In genomic region chr3:153161138-153161713, GRCh38 we compare ENCODE assay signal across 8 cellular contexts. TPM values are rescaled to one million over a fixed set of nuclear protein-coding genes. Genes with fewer than 3 reads are reported as not detected.
DNase-seq lines count a peak whose midpoint lies in the region; ATAC-seq, FAIRE-seq and TF ChIP-seq lines count a peak whose summit lies in the region.

No MANE protein-coding gene starts in this region.

- H3K27me3 ChIP-seq in MM.1S (replicated peaks; ENCODE audit: insufficient read depth, low read length) (no peaks in the 10 kb centered on the region), SK-N-SH (ENCODE audit: insufficient read depth) (no peaks in the 10 kb centered on the region), testis (no peaks in the 10 kb centered on the region)

- H3F3A ChIP-seq in MM.1S (ENCODE audit: insufficient read depth, low read length) (peaks cover 18% of the 10 kb centered on the region), SK-N-SH (replicated peaks; ENCODE audit: insufficient read depth) (peaks cover 23% of the 10 kb centered on the region)

- no peak for TF ChIP-seq RAD21 in SK-N-SH (IDR thresholded peaks at IDR 0.05; ENCODE audit: low read length)

- H4K20me1 ChIP-seq in MM.1S (ENCODE audit: insufficient read depth, low read length) = peaks cover 10% of the 10 kb centered on the region
- H4K20me1 ChIP-seq in SK-N-SH (ENCODE audit: insufficient read depth) = peaks cover 35% of the 10 kb centered on the region

- intact Hi-C loops in testis (cut with DNase I; ENCODE audit: low total_unique reads) = no loop called here

- POLR2A ChIA-PET in SK-N-SH (lab: Yijun Ruan, JAX) = interaction anchor here (0.6 kb wide), 1 partner anchor 34 kb away, joined by 3 read pairs; no protein-coding TSS in a partner anchor

- peak; percentile 98 for FAIRE-seq in G401.6 (lab: Jason Lieb, UNC)

- CTCF ChIA-PET in SK-N-SH (lab: Yijun Ruan, JAX) = interaction anchor here (1.0 kb wide), 1 partner anchor 118 kb away, joined by 3 read pairs; no protein-coding TSS in a partner anchor

- H3K27ac ChIP-seq in MM.1S (ENCODE audit: low read length) = peak overlapping the region; percentile 98
- H3K27ac ChIP-seq in SK-N-SH (ENCODE audit: low read depth in 2 of 2, low read length in 1 of 2) = peak overlapping the region; percentile 94 to 96
- H3K27ac ChIP-seq in testis = peak overlapping the region; percentile 79 to 94

- peak overlapping the region; percentile 95 to 97 for H3K27ac Mint-ChIP-seq in activated naive CD4-positive, alpha-beta T cell treated with anti-CD3 and anti-CD28 coated beads, Interleukin-2, amount 50 U/mL, for 72 hours

- no peak for TF ChIP-seq POLR2A in testis (IDR thresholded peaks at IDR 0.05)

- peak overlapping the region; percentile 88 for H3K4me2 ChIP-seq in MM.1S (ENCODE audit: low read depth, low read length)
- peak overlapping the region; percentile 93 for H3K4me2 ChIP-seq in SK-N-SH

- H3K36me3 ChIP-seq in MM.1S (replicated peaks; ENCODE audit: insufficient read depth, low read length) (no peaks in the 10 kb centered on the region), SK-N-SH (replicated peaks in 1 of 2; ENCODE audit: control insufficient read depth in 1 of 2, insufficient read depth in 2 of 2, low read length in 1 of 2) (peaks cover 6 to 23% of the 10 kb centered on the region in 2 experiments), testis (ENCODE audit: low read depth, missing control alignments) (no peaks in the 10 kb centered on the region)

- H3K9ac ChIP-seq in MM.1S (ENCODE audit: low read length) (peak overlapping the region; percentile 92), SK-N-SH (peak overlapping the region; percentile 90)

- H3K79me2 ChIP-seq in MM.1S (ENCODE audit: low read length) = peaks cover 42% of the 10 kb centered on the region
- H3K79me2 ChIP-seq in SK-N-SH (ENCODE audit: insufficient read depth) = peaks cover 42% of the 10 kb centered on the region

- H3K36me3 Mint-ChIP-seq in activated naive CD4-positive, alpha-beta T cell treated with anti-CD3 and anti-CD28 coated beads, Interleukin-2, amount 50 U/mL, for 72 hours = peaks cover 16 to 22% of the 10 kb centered on the region in 2 donors

- peak in 1 of 2 experiments; percentile 39; a peak in 1 of 4 replicates for TF ChIP-seq EP300 in SK-N-SH (IDR thresholded peaks at IDR 0.05; ENCODE audit: borderline replicate concordance in 1 of 2, low read depth in 1 of 2, low read length in 1 of 2)

- under 1% methylated on average over 27 of the region's 27 CpGs for WGBS in SK-N-SH (ENCODE audit: low lambda C conversion rate)
- WGBS in testis, 2 donors = 0% methylated on average over 27 of the region's 27 CpGs

- H3K9me3 ChIP-seq in MM.1S (replicated peaks; ENCODE audit: insufficient read depth, low read length) (no peaks in the 10 kb centered on the region), SK-N-SH (no peaks in the 10 kb centered on the region), testis (no peaks in the 10 kb centered on the region)

- H3K4me3 ChIP-seq in MM.1S (ENCODE audit: low read length) = peak overlapping the region; percentile 95
- H3K4me3 ChIP-seq in SK-N-SH (ENCODE audit: low read depth in 2 of 2, low read length in 1 of 2) = peak overlapping the region; percentile 95 to 96
- H3K4me3 ChIP-seq in testis = peak overlapping the region; percentile 77 to 96

- peaks cover 21% of the 10 kb centered on the region for H3K4me1 ChIP-seq in MM.1S (ENCODE audit: low read length)
- peaks cover 4 to 8% of the 10 kb centered on the region in 2 experiments for H3K4me1 ChIP-seq in SK-N-SH (ENCODE audit: control insufficient read depth in 1 of 2, insufficient read depth in 2 of 2, low read depth in 1 of 2, low read length in 1 of 2)
- no peaks in the 10 kb centered on the region for H3K4me1 ChIP-seq in testis

- H3K9me2 ChIP-seq in MM.1S (replicated peaks; ENCODE audit: insufficient read depth, low read length) (no peaks in the 10 kb centered on the region), SK-N-SH (no peaks in the 10 kb centered on the region)

- DNase-seq in HCEC 1CT = peak; percentile 100
- DNase-seq in MM.1S = peak; percentile 100
- peak; percentile 91 for DNase-seq in SK-N-SH
- peak; percentile 78 to 92 for DNase-seq in activated naive CD4-positive, alpha-beta T cell treated with anti-CD3 and anti-CD28 coated beads, Interleukin-2, amount 50 U/mL, for 72 hours (ENCODE audit: low spot score in 2 of 2)
- peak; percentile 99 for DNase-seq in glomerular visceral epithelial cell (ENCODE audit: extremely low spot score)
- peak; percentile 93 for DNase-seq in occipital lobe (lab: John Stamatoyannopoulos, UW)
- peak; percentile 98 for DNase-seq in testis

- TF ChIP-seq CTCF in MM.1S (IDR thresholded peaks at IDR 0.05; ENCODE audit: low read length) = no peak
- TF ChIP-seq CTCF in SK-N-SH (IDR thresholded peaks at IDR 0.05) = no peak
- TF ChIP-seq CTCF in testis (IDR thresholded peaks at IDR 0.05) = peak in 1 of 3 experiments; percentile 11

- H3K9me3 Mint-ChIP-seq in activated naive CD4-positive, alpha-beta T cell treated with anti-CD3 and anti-CD28 coated beads, Interleukin-2, amount 50 U/mL, for 72 hours = no peaks in the 10 kb centered on the region

- H2AFZ ChIP-seq in MM.1S (ENCODE audit: low read length) (peak overlapping the region; percentile 84), SK-N-SH (ENCODE audit: low read depth) (peak overlapping the region; percentile 88)

- ATAC-seq in activated naive CD4-positive, alpha-beta T cell treated with anti-CD3 and anti-CD28 coated beads, Interleukin-2, amount 50 U/mL, for 72 hours = peak; percentile 77 to 83

TF ChIP-seq in SK-N-SH, 30 proteins besides CTCF, POLR2A, EP300 and RAD21 (continues in another document):
- TF ChIP-seq FOXJ3 (CRISPR knock-in tag; IDR thresholded peaks at IDR 0.05) (no peak), GABPA (IDR thresholded peaks at IDR 0.05; ENCODE audit: low read depth) (no peak), EZH2phosphoT487 (IDR thresholded peaks at IDR 0.05; ENCODE audit: borderline replicate concordance, low read depth) (no peak), MAX (IDR thresholded peaks at IDR 0.05; ENCODE audit: low read depth) (peak; percentile 26; the same call in 1 of the 2 replicates), PBX3 (IDR thresholded peaks at IDR 0.05) (peak; percentile 71; the same call in 1 of the 2 replicates), FOSL2 (IDR thresholded peaks at IDR 0.05; ENCODE audit: borderline replicate concordance, low read depth) (peak; percentile 0; the same call in 1 of the 2 replicates), CHD2 (IDR thresholded peaks at IDR 0.05; ENCODE audit: low read length, partially characterized antibody) (peak; percentile 76), TEAD4 (IDR thresholded peaks at IDR 0.05; ENCODE audit: borderline replicate concordance, insufficient read depth) (no peak), USF1 (IDR thresholded peaks at IDR 0.05; ENCODE audit: borderline replicate concordance, low read depth) (no peak), GATA2 (CRISPR knock-in tag; IDR thresholded peaks at IDR 0.05) (no peak), TAF1 (IDR thresholded peaks at IDR 0.05; ENCODE audit: borderline replicate concordance, low read depth, low read length) (peak; percentile 58; the same call in 1 of the 2 replicates), POLR2AphosphoS5 (IDR thresholded peaks at IDR 0.05; ENCODE audit: low read depth, low read length) (no peak), ZBTB33 (IDR thresholded peaks at IDR 0.05; ENCODE audit: borderline replicate concordance, low read depth) (no peak)

RNA-seq across cellular contexts. Expression of gene RAP2B, which starts 0.8 kb away (rescaled TPM):
- polyA plus RNA-seq in SK-N-SH (2012; rRNA removed) (5.8 and 7.3 TPM in 2 replicates), testis (ENCODE audit: insufficient read depth, low read depth, low replicate concordance) (3.9 TPM)
- polyA plus RNA-seq in SK-N-SH (2012; cell fraction: cytosol; rRNA removed) = 5.4 and 6.4 TPM in 2 replicates
- polyA plus RNA-seq in SK-N-SH (2012; cell fraction: nucleus; rRNA removed) = 2.3 and 2.6 TPM in 2 replicates
- 10 to 100 TPM; 12.4 to 12.7 TPM for total RNA-seq in activated naive CD4-positive, alpha-beta T cell treated with anti-CD3 and anti-CD28 coated beads, Interleukin-2, amount 50 U/mL, for 72 hours
- total RNA-seq in occipital lobe (50.2 TPM), testis (10 to 100 TPM in 1 of 2 donors, 1 to 10 TPM in 1; 8.6 to 11.8 TPM)

Comparison
In these comparisons a context has a peak if more than half of its experiments do, and no peak if none do; other contexts are left out.
1. Peak in every context shown above with its lines: DNase-seq, ATAC-seq, H3K4me3 ChIP-seq and H3K27ac ChIP-seq.